Comparison of ENCODE assay signal across 20 cellular contexts in genomic region chrX:1841746-1842145, GRCh38.
"Had no signal": no experiment of that assay in that cellular context is flagged by ENCODE, and none has a peak within 500 bp of the region (broad histone marks: within the 10 kb centered on the region; RNA-seq: fewer than 3 reads in every experiment).

No MANE protein-coding gene starts in this region.

- ATAC-seq: effector memory CD8-positive, alpha-beta T cell; esophagus mucosa; foreskin keratinocyte; gastrocnemius medialis; gastroesophageal sphincter; heart left ventricle; heart right ventricle had no signal

- DNase-seq: colonic mucosa; cortex of kidney; dermis blood vessel endothelial cell; dorsolateral prefrontal cortex; effector CD4-positive, alpha-beta T cell; effector CD8-positive, alpha-beta T cell; effector memory CD4-positive, alpha-beta T cell; effector memory CD8-positive, alpha-beta T cell; endodermal cell; erythroblast; esophagus squamous epithelium; foreskin fibroblast; foreskin keratinocyte; foreskin melanocyte; gastrocnemius medialis; glutamatergic neuron; heart left ventricle; heart right ventricle had no signal
